1 cellular context compared by ENCODE assay signal in the genomic region with DNA sequence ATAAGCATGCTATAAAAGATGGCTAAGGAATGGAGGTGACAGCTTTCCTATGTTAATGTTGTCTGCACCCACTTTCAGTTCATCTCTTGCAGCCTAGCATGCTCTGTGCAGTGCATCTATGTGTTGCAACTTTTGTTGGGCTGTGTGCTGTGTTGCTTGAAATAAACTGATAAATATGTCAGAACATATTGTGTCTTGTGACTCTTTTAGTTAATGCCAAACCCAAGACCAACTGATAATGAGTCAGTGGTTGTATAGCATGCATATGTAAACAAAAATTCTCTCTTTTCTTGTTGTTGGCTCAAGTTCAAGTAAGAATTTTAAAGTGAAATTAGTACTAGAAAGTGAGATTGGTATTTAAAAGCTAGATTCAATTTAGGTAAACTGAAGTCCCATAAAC.
TF ChIP-seq lines count a peak whose summit lies in the region.

No MANE protein-coding gene starts in this region.

TF ChIP-seq in IMR-90, 13 proteins besides CTCF, POLR2A, EP300 and RAD21:
- TF ChIP-seq CEBPB (IDR thresholded peaks at IDR 0.05; ENCODE audit: low read depth, low read length) (no peak), NFE2L2 (IDR thresholded peaks at IDR 0.05; ENCODE audit: low read depth, low read length) (no peak), MAZ (IDR thresholded peaks at IDR 0.05; ENCODE audit: borderline replicate concordance, low read depth, low read length) (no peak), RCOR1 (IDR thresholded peaks at IDR 0.05; ENCODE audit: insufficient replicate concordance, low read length) (no peak), BHLHE40 (IDR thresholded peaks at IDR 0.05; ENCODE audit: low read depth, low read length) (no peak), MAFK (IDR thresholded peaks at IDR 0.05; ENCODE audit: low read depth, low read length) (no peak), FOS (IDR thresholded peaks at IDR 0.05; ENCODE audit: low read depth, low read length) (no peak), CHD1 (IDR thresholded peaks at IDR 0.05; ENCODE audit: low read depth, low read length) (no peak), SMC3 (IDR thresholded peaks at IDR 0.05; ENCODE audit: low read depth, low read length) (no peak), MXI1 (IDR thresholded peaks at IDR 0.05; ENCODE audit: borderline replicate concordance, low read depth, low read length) (no peak), RFX5 (IDR thresholded peaks at IDR 0.05; ENCODE audit: low read depth, low read length) (no peak)
- TF ChIP-seq, protein P1, sequence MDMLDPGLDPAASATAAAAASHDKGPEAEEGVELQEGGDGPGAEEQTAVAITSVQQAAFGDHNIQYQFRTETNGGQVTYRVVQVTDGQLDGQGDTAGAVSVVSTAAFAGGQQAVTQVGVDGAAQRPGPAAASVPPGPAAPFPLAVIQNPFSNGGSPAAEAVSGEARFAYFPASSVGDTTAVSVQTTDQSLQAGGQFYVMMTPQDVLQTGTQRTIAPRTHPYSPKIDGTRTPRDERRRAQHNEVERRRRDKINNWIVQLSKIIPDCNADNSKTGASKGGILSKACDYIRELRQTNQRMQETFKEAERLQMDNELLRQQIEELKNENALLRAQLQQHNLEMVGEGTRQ (IDR thresholded peaks at IDR 0.05; ENCODE audit: low read depth, low read length), result no peak
- TF ChIP-seq, protein P2, sequence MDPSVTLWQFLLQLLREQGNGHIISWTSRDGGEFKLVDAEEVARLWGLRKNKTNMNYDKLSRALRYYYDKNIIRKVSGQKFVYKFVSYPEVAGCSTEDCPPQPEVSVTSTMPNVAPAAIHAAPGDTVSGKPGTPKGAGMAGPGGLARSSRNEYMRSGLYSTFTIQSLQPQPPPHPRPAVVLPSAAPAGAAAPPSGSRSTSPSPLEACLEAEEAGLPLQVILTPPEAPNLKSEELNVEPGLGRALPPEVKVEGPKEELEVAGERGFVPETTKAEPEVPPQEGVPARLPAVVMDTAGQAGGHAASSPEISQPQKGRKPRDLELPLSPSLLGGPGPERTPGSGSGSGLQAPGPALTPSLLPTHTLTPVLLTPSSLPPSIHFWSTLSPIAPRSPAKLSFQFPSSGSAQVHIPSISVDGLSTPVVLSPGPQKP (IDR thresholded peaks at IDR 0.05; ENCODE audit: borderline replicate concordance, low read depth, low read length), result no peak
